ENCODE assay signal across 8 cellular contexts in the genomic region with DNA sequence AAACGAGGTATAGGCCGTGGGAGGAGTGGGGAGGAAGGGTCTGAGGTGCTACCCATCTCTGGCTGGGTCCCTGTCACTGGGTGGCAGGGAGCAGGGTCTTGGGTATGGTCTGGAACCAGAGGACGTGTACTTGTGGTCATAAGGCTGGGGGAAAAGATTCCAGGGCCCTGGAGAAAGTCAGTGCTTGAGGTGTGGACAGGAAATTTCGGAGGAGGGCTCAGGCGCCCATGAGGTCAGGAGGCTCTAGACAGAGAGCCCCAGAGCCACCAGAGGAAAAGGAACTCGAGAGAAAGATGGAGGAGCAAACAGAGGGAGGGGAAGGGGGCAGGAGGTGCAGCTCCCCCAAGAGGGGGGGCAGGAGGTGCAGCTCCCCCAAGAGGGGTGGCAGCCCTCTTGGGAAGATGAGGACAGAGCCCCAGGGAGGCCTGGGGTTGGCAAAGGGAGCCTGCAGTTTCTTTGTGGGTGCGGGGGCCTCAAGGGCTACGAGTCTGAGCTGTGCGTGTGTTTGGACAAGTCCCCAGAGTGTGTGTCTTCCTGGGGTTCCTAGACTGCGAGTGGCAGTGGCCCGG. TPM values are rescaled to one million over a fixed set of nuclear protein-coding genes. Genes with fewer than 3 reads are reported as not detected.
DNase-seq lines count a peak whose midpoint lies in the region; ATAC-seq and TF ChIP-seq lines count a peak whose summit lies in the region.

No MANE protein-coding gene starts in this region.

- no TSS peak for BruUV-seq in Panc1 (replicated peaks; lab: Mats Ljungman, UMichigan)

- in situ Hi-C loops in Panc1 (cut with HindIII; ENCODE audit: low pct_unique_long_range_greater_than_20kb, low sequenced_read_pairs) = no loop called here

- H3K9me3 ChIP-seq in Panc1 (ENCODE audit: control insufficient read depth, insufficient read depth, low read depth, low read length) (no peaks in the 10 kb centered on the region), skeletal muscle satellite cell (replicated peaks; ENCODE audit: low read length) (no peaks in the 10 kb centered on the region)

- H3K36me3 ChIP-seq in Panc1 (ENCODE audit: control insufficient read depth, insufficient read depth, low read length) (no peaks in the 10 kb centered on the region; the same call in 1 of the 2 replicates), skeletal muscle satellite cell (ENCODE audit: insufficient read depth, low read length) (peaks cover 27% of the 10 kb centered on the region)

- CTCF ChIA-PET in Panc1 (lab: Charles Lee) = interaction anchor here (0.7 to 1.3 kb wide), 6 partner anchors 16 to 64 kb away, joined by 3 to 10 read pairs (median 4); no protein-coding TSS in a partner anchor

- DNase-seq in Panc1 (ENCODE audit: low read depth, low spot score) = no peak
- DNase-seq in fibroblast of mammary gland (ENCODE audit: low read depth) = no peak
- no peak for DNase-seq in stimulated activated CD8-positive, alpha-beta memory T cell treated with anti-CD3 and anti-CD28 coated beads, Interleukin-4, amount 100 ng/mL, for 48 hours
- DNase-seq in NCI-H2081 (lab: John Stamatoyannopoulos, UW) = no peak
- no peak for DNase-seq in kidney glomerular epithelial cell (lab: John Stamatoyannopoulos, UW)
- no peak for DNase-seq in NCI-H2081 treated with DMSO at 0.1 percent for 48 hours (lab: John Stamatoyannopoulos, UW)

- peak overlapping the region; percentile 97 for H3K4me2 ChIP-seq in skeletal muscle satellite cell (ENCODE audit: low read length)

- no peaks in the 10 kb centered on the region for H3K27me3 ChIP-seq in Panc1 (ENCODE audit: control insufficient read depth, insufficient read depth, low read length)
- H3K27me3 ChIP-seq in skeletal muscle satellite cell (ENCODE audit: control insufficient read depth, insufficient read depth, low read length) = no peaks in the 10 kb centered on the region

- H3K4me1 ChIP-seq in Panc1 (ENCODE audit: control insufficient read depth, insufficient read depth, low read length) = peaks cover 17% of the 10 kb centered on the region
- peaks cover 28% of the 10 kb centered on the region for H3K4me1 ChIP-seq in skeletal muscle satellite cell (ENCODE audit: control insufficient read depth, insufficient read depth, low read length)

- ATAC-seq in GM21528 (IDR thresholded peaks at IDR 0.05; ENCODE audit: low FRiP score, unreplicated experiment) (peak; percentile 17), Panc1 (no peak)

- H3K4me3 ChIP-seq in Panc1 (ENCODE audit: low read depth in 2 of 2, low read length in 2 of 2) (peak overlapping the region; percentile 57 to 76), fibroblast of mammary gland (ENCODE audit: control insufficient read depth, low read depth, low read length) (peak overlapping the region; percentile 50), skeletal muscle satellite cell (ENCODE audit: low read length) (peak overlapping the region; percentile 100)

- POLR2A ChIA-PET in Panc1 (lab: Charles Lee) = interaction anchor here (0.5 to 0.7 kb wide), 2 partner anchors 10 to 54 kb away, joined by 3 to 14 read pairs; no protein-coding TSS in a partner anchor

- intact Hi-C loops in Panc1 (cut with micrococcal nuclease; ENCODE audit: unreplicated experiment) = loop anchor here (5.0 kb wide), 1 partner anchor 64 kb away; no protein-coding TSS in a partner anchor

- peak overlapping the region; percentile 83 for H3K27ac ChIP-seq in Panc1 (ENCODE audit: low read length)

- H3K9ac ChIP-seq in skeletal muscle satellite cell (ENCODE audit: low read depth, low read length) = peak overlapping the region; percentile 100

- TF ChIP-seq CTCF in Panc1 (IDR thresholded peaks at IDR 0.05) (no peak), fibroblast of mammary gland (conservative IDR thresholded peaks at IDR 0.05; ENCODE audit: control insufficient read depth, insufficient read depth, low read depth, low read length) (no peak)

RNA-seq across cellular contexts. Expression of gene SLC7A6, which starts 0.7 kb away (rescaled TPM):
- total RNA-seq in Panc1 (2021; ENCODE audit: unreplicated experiment) = 58.9 TPM
- 34.4 TPM for polyA plus RNA-seq in Panc1 (2012; ENCODE audit: insufficient read length)
- total RNA-seq in skeletal muscle satellite cell (2012; rRNA removed) = 13.1 and 20.8 TPM in 2 replicates

RNA-seq across cellular contexts. Expression of gene PLA2G15, which starts 18.5 kb away (rescaled TPM):
- total RNA-seq in Panc1 (2021; ENCODE audit: unreplicated experiment) = 14.3 TPM
- polyA plus RNA-seq in Panc1 (2012; ENCODE audit: insufficient read length) = 14.7 TPM
- total RNA-seq in skeletal muscle satellite cell (2012; rRNA removed) = 18.0 and 21.6 TPM in 2 replicates

RNA-seq across cellular contexts. Expression of gene ESRP2, which starts 27.7 kb away (rescaled TPM):
- 27.0 TPM for total RNA-seq in Panc1 (2021; ENCODE audit: unreplicated experiment)
- 18.5 TPM for polyA plus RNA-seq in Panc1 (2012; ENCODE audit: insufficient read length)
- under 0.01 TPM in 1 of 2 replicates, not detected in the other for total RNA-seq in skeletal muscle satellite cell (2012; rRNA removed)

RNA-seq across cellular contexts. Expression of gene SLC7A6OS, which starts 47.1 kb away (rescaled TPM):
- 16.0 TPM for total RNA-seq in Panc1 (2021; ENCODE audit: unreplicated experiment)
- polyA plus RNA-seq in Panc1 (2012; ENCODE audit: insufficient read length) = 7.7 TPM
- total RNA-seq in skeletal muscle satellite cell (2012; rRNA removed) = 8.1 and 10.4 TPM in 2 replicates

RNA-seq across cellular contexts. Expression of gene PRMT7, which starts 47.2 kb away (rescaled TPM):
- 33.1 TPM for total RNA-seq in Panc1 (2021; ENCODE audit: unreplicated experiment)
- 37.1 TPM for polyA plus RNA-seq in Panc1 (2012; ENCODE audit: insufficient read length)
- total RNA-seq in skeletal muscle satellite cell (2012; rRNA removed) = 40.4 and 42.8 TPM in 2 replicates

Comparison
In these comparisons a context has a peak if more than half of its experiments do, and no peak if none do; other contexts are left out.
1. H3K4me3 ChIP-seq: peak in every context shown above with its lines; median percentile 100 in skeletal muscle satellite cell; 66 in Panc1; 50 in fibroblast of mammary gland.